In genomic region chr2:162079514-162079913, GRCh38 we compare ENCODE assay signal across 22 cellular contexts. TPM values are rescaled to one million over a fixed set of nuclear protein-coding genes. Genes with fewer than 3 reads are reported as not detected.
DNase-seq lines count a peak whose midpoint lies in the region; ATAC-seq, FAIRE-seq and TF ChIP-seq lines count a peak whose summit lies in the region.
"Had no signal": no experiment of that assay in that cellular context is flagged by ENCODE, and none has a peak within 500 bp of the region (broad histone marks: within the 10 kb centered on the region; RNA-seq: fewer than 3 reads in every experiment).

No MANE protein-coding gene starts in this region.

- no peaks in the 10 kb centered on the region for H3K36me3 Mint-ChIP-seq in activated T-helper 17 cell treated with anti-CD3 and anti-CD28 coated beads, Interleukin-2, amount 50 U/mL, for 72 hours (ENCODE audit: low read depth)
- H3K36me3 Mint-ChIP-seq in endodermal cell (ENCODE audit: low read depth): no peaks in the 10 kb centered on the region

- H3K27ac Mint-ChIP-seq in activated T-helper 17 cell treated with anti-CD3 and anti-CD28 coated beads, Interleukin-2, amount 50 U/mL, for 72 hours: no peak overlapping the region
- no peak overlapping the region for H3K27ac Mint-ChIP-seq in endodermal cell
- H3K27ac Mint-ChIP-seq: B cell; CD4-positive, alpha-beta T cell; CD8-positive, alpha-beta T cell had no signal

- H3K4me3 Mint-ChIP-seq in activated T-helper 17 cell treated with anti-CD3 and anti-CD28 coated beads, Interleukin-2, amount 50 U/mL, for 72 hours: no peak overlapping the region
- no peak overlapping the region for H3K4me3 Mint-ChIP-seq in endodermal cell
- H3K4me3 Mint-ChIP-seq: B cell; CD4-positive, alpha-beta T cell; CD8-positive, alpha-beta T cell had no signal

- H3K4me1 ChIP-seq in HepG2 (ENCODE audit: insufficient read depth, low read length) (peaks cover 28% of the 10 kb centered on the region), right lobe of liver (no peaks in the 10 kb centered on the region), endodermal cell (ENCODE audit: control insufficient read depth, insufficient read depth, low read length) (peaks cover 12% of the 10 kb centered on the region)
- H3K4me1 ChIP-seq: A549 had no signal

- in situ Hi-C loops in HepG2 (cut with HindIII; ENCODE audit: extremely low pct_ligation_motif_present, low pct_unique_long_range_greater_than_20kb): no loop called here

- no peaks in the 10 kb centered on the region for H4K20me1 ChIP-seq in HepG2 (ENCODE audit: insufficient read depth, low read length)
- H4K20me1 ChIP-seq: BLaER1 treated with 17β-estradiol and CSF1 and Interleukin-3, amounts not matched to agents 10 nM and 100 nM had no signal

- 30% methylated on average over 2 of the region's 2 CpGs for WGBS in HepG2 (ENCODE audit: low lambda C conversion rate)
- WGBS in right lobe of liver (ENCODE audit: insufficient coverage, low coverage, low lambda C conversion rate, missing lambda C conversion rate): 85% methylated on average over 2 of the region's 2 CpGs
- 84 to 100% methylated on average over 1 to 2 of the region's 2 CpGs for WGBS in endodermal cell (ENCODE audit: insufficient coverage in 1 of 2, insufficient read length in 1 of 2), 2 experiments

- no peaks in the 10 kb centered on the region for H3K27me3 Mint-ChIP-seq in activated T-helper 17 cell treated with anti-CD3 and anti-CD28 coated beads, Interleukin-2, amount 50 U/mL, for 72 hours
- H3K27me3 Mint-ChIP-seq in endodermal cell (ENCODE audit: insufficient read depth): peaks cover 79% of the 10 kb centered on the region
- H3K27me3 Mint-ChIP-seq: CD4-positive, alpha-beta T cell had no signal

- POLR2A ChIA-PET in HepG2 (lab: Yijun Ruan, JAX): no interaction called here

- no peaks in the 10 kb centered on the region for H3K27me3 ChIP-seq in HepG2 (ENCODE audit: control insufficient read depth in 1 of 2, insufficient read depth in 2 of 2, low read length in 2 of 2)
- no peaks in the 10 kb centered on the region for H3K27me3 ChIP-seq in right lobe of liver
- H3K27me3 ChIP-seq in endodermal cell (ENCODE audit: control insufficient read depth, insufficient read depth, low read length, poor library complexity, severe bottlenecking): peaks cover 44% of the 10 kb centered on the region

- H3K9me3 Mint-ChIP-seq in activated T-helper 17 cell treated with anti-CD3 and anti-CD28 coated beads, Interleukin-2, amount 50 U/mL, for 72 hours: no peaks in the 10 kb centered on the region
- peaks cover 38% of the 10 kb centered on the region for H3K9me3 Mint-ChIP-seq in endodermal cell

- H3K27ac ChIP-seq in HepG2 (ENCODE audit: extremely low read length, insufficient read depth, low read length): no peak overlapping the region
- no peak overlapping the region for H3K27ac ChIP-seq in right lobe of liver
- H3K27ac ChIP-seq in endodermal cell (ENCODE audit: low read depth, low read length): no peak overlapping the region
- H3K27ac ChIP-seq: 22Rv1; A549; BLaER1 treated with 17β-estradiol and CSF1 and Interleukin-3, amounts not matched to agents 10 nM and 100 nM; C4-2B had no signal

- TF ChIP-seq POLR2A in HepG2 (IDR thresholded peaks at IDR 0.05; ENCODE audit: insufficient read depth in 1 of 2, low read depth in 2 of 2, low read length in 2 of 2): no peak
- TF ChIP-seq POLR2A in right lobe of liver (IDR thresholded peaks at IDR 0.05): no peak

- BruUV-seq in HepG2 (replicated peaks; lab: Mats Ljungman, UMichigan): no TSS peak

- intact Hi-C loops in HepG2 (cut with micrococcal nuclease; ENCODE audit: unreplicated experiment) (no loop called here), right lobe of liver (cut with DNase I) (no loop called here)

- no peak overlapping the region for H3K4me2 ChIP-seq in HepG2 (ENCODE audit: low read depth, low read length)
- H3K4me2 ChIP-seq: A549; BLaER1 treated with 17β-estradiol and CSF1 and Interleukin-3, amounts not matched to agents 10 nM and 100 nM had no signal

- TF ChIP-seq RAD21 in HepG2 (CRISPR knock-in tag; IDR thresholded peaks at IDR 0.05): no peak

- H3K36me3 ChIP-seq in HepG2 (replicated peaks in 1 of 2; ENCODE audit: control insufficient read depth in 1 of 2, insufficient read depth in 2 of 2, low read length in 2 of 2) (no peaks in the 10 kb centered on the region), right lobe of liver (no peaks in the 10 kb centered on the region), endodermal cell (ENCODE audit: control insufficient read depth, insufficient read depth, low read length) (no peaks in the 10 kb centered on the region)

- TF ChIP-seq EP300 in HepG2 (IDR thresholded peaks at IDR 0.05; ENCODE audit: low read depth in 2 of 2, low read length in 2 of 2): no peak
- TF ChIP-seq EP300 in HepG2 (CRISPR knock-in tag; IDR thresholded peaks at IDR 0.05; ENCODE audit: borderline replicate concordance): no peak

- H2AFZ ChIP-seq in HepG2 (ENCODE audit: low read length): no peak overlapping the region

- H3K4me3 ChIP-seq in HepG2 (replicated peaks in 1 of 3; ENCODE audit: insufficient read depth in 1 of 3, low read depth in 2 of 3, low read length in 3 of 3): no peak overlapping the region
- no peak overlapping the region for H3K4me3 ChIP-seq in right lobe of liver
- H3K4me3 ChIP-seq in endodermal cell (ENCODE audit: low read length): peak overlapping the region; percentile 15
- H3K4me3 ChIP-seq: A549; BLaER1 treated with 17β-estradiol and CSF1 and Interleukin-3, amounts not matched to agents 10 nM and 100 nM had no signal

- peaks cover 4% of the 10 kb centered on the region for H3K4me1 Mint-ChIP-seq in activated T-helper 17 cell treated with anti-CD3 and anti-CD28 coated beads, Interleukin-2, amount 50 U/mL, for 72 hours
- peaks cover 19% of the 10 kb centered on the region for H3K4me1 Mint-ChIP-seq in endodermal cell

- DNase-seq in HepG2 (ENCODE audit: low spot score) (no peak), right lobe of liver (no peak), endodermal cell (no peak), NCI-H526 (lab: John Stamatoyannopoulos, UW) (no peak)
- DNase-seq: AML-193; Caco-2; Calu3; CD4-positive, alpha-beta T cell; CD8-positive, alpha-beta T cell; DMS79 treated with DMSO at 0.1 percent for 48 hours; GF-D8 had no signal

- H3K9ac ChIP-seq in HepG2 (ENCODE audit: insufficient read depth, low read depth, low read length): no peak overlapping the region
- H3K9ac ChIP-seq in endodermal cell (ENCODE audit: extremely low read depth, low read length, poor library complexity, severe bottlenecking): no peak overlapping the region
- H3K9ac ChIP-seq: BLaER1 treated with 17β-estradiol and CSF1 and Interleukin-3, amounts not matched to agents 10 nM and 100 nM had no signal

- TF ChIP-seq CTCF in HepG2 (CRISPR knock-in tag; IDR thresholded peaks at IDR 0.05): no peak
- TF ChIP-seq CTCF in right lobe of liver (IDR thresholded peaks at IDR 0.05): no peak
- no peak for TF ChIP-seq CTCF in endodermal cell (conservative IDR thresholded peaks at IDR 0.05)

- H3K79me2 ChIP-seq in HepG2 (ENCODE audit: insufficient read depth, low read length): no peaks in the 10 kb centered on the region

- no peak for FAIRE-seq in HepG2 (lab: Jason Lieb, UNC)
- FAIRE-seq: A549, D721Med, G401.6, GM12891, GM19239 had no signal

- ATAC-seq in HepG2 (no peak), right lobe of liver (no peak), GM19023 (IDR thresholded peaks at IDR 0.05; ENCODE audit: unreplicated experiment) (no peak)
- ATAC-seq in activated T-helper 17 cell treated with anti-CD3 and anti-CD28 coated beads, Interleukin-2, amount 50 U/mL, for 72 hours (replicated peaks): peak; percentile 20
- ATAC-seq: A549; CD8-positive, alpha-beta T cell had no signal

- CTCF ChIA-PET in HepG2 (lab: Yijun Ruan, JAX; ENCODE audit: low intra/inter-chr PET ratio, low total read pairs): no interaction called here

- peaks cover 24% of the 10 kb centered on the region for H3K9me3 ChIP-seq in HepG2 (ENCODE audit: low read length)
- no peaks in the 10 kb centered on the region for H3K9me3 ChIP-seq in right lobe of liver
- H3K9me3 ChIP-seq in endodermal cell (ENCODE audit: control insufficient read depth, low read length): peaks cover 44% of the 10 kb centered on the region

TF ChIP-seq in HepG2, 621 proteins besides CTCF, POLR2A, EP300 and RAD21 (continues in another document):
- TF ChIP-seq MBD4 (IDR thresholded peaks at IDR 0.05; ENCODE audit: borderline replicate concordance, low read length): no peak
- peak; percentile 64; the same call in 1 of the 2 replicates for TF ChIP-seq ZNF430 (CRISPR knock-in tag; IDR thresholded peaks at IDR 0.05)

RNA-seq across cellular contexts. Expression of gene DPP4, which starts 5.5 kb away (rescaled TPM):
- total RNA-seq in HepG2 (2016; rRNA removed; fragmentation: Illumina TruSeq; extraction: Trizol) (57.2 and 109 TPM in 2 replicates), right lobe of liver (10 to 100 TPM; 17.8 to 39.8 (median 26.3) TPM), endodermal cell (1 to 10 TPM in 1 of 2 donors, under 1 TPM in 1; 0.46 to 1.2 TPM)
- 9.0 and 9.9 TPM in 2 replicates for total RNA-seq in HepG2 (2016; cell fraction: cytosol; rRNA removed; fragmentation: Illumina TruSeq; extraction: Trizol; ENCODE audit: low read depth)
- 54.8 and 107 TPM in 2 replicates for total RNA-seq in HepG2 (2016; cell fraction: insoluble cytoplasmic fraction; rRNA removed; fragmentation: Illumina TruSeq; extraction: Trizol)
- total RNA-seq in HepG2 (2016; cell fraction: membrane; rRNA removed; fragmentation: Illumina TruSeq; extraction: Trizol): 22.6 and 24.7 TPM in 2 replicates
- total RNA-seq in HepG2 (2016; cell fraction: nucleus; rRNA removed; fragmentation: Illumina TruSeq; extraction: Trizol): 123 and 147 TPM in 2 replicates
- polyA plus RNA-seq in HepG2 (2011; rRNA removed): 37.7 and 39.4 TPM in 2 replicates
- polyA plus RNA-seq in HepG2 (2011; cell fraction: cytosol; rRNA removed): 32.1 and 39.3 TPM in 2 replicates
- polyA plus RNA-seq in HepG2 (2011; cell fraction: nucleus; rRNA removed): 35.3 and 41.8 TPM in 2 replicates
- polyA plus RNA-seq in HepG2 (2012): 85.0 and 97.7 TPM in 2 replicates
- polyA plus RNA-seq in HepG2 (2016; cell fraction: cytosol; fragmentation: Illumina TruSeq; extraction: Trizol; ENCODE audit: low read depth): 7.7 and 8.0 TPM in 2 replicates
- polyA plus RNA-seq in HepG2 (2016; cell fraction: insoluble cytoplasmic fraction; fragmentation: Illumina TruSeq; extraction: Trizol; ENCODE audit: low read depth): 38.7 and 39.5 TPM in 2 replicates
- 14.9 and 16.9 TPM in 2 replicates for polyA plus RNA-seq in HepG2 (2016; cell fraction: membrane; fragmentation: Illumina TruSeq; extraction: Trizol; ENCODE audit: low read depth)
- 95.1 and 96.2 TPM in 2 replicates for polyA plus RNA-seq in HepG2 (2016; cell fraction: nucleus; fragmentation: Illumina TruSeq; extraction: Trizol; ENCODE audit: insufficient read depth, low read depth)
- polyA minus RNA-seq in HepG2 (2011; rRNA and poly(A)+ RNA removed; ENCODE audit: low replicate concordance): 175 TPM in 1 of 2 replicates, not detected in the other
- 57.2 and 81.0 TPM in 2 replicates for polyA minus RNA-seq in HepG2 (2011; cell fraction: cytosol; rRNA and poly(A)+ RNA removed)
- polyA minus RNA-seq in HepG2 (2011; cell fraction: nucleus; rRNA and poly(A)+ RNA removed): 147 and 149 TPM in 2 replicates
- total RNA-seq in activated T-helper 17 cell treated with anti-CD3 and anti-CD28 coated beads, Interleukin-2, amount 50 U/mL, for 72 hours: 10 to 100 TPM; 34.6 to 97.7 TPM
- polyA plus RNA-seq in endodermal cell (2013, experiment 1 of 2): 2.4 TPM
- polyA plus RNA-seq in endodermal cell (2013, experiment 2 of 2): 2.9 TPM

Comparison
In these comparisons a context has a peak if more than half of its experiments do, and no peak if none do; other contexts are left out.
1. RNA of gene DPP4, which starts 5.5 kb away (total RNA-seq): 9.0 to 147 TPM in HepG2, 34.6 to 97.7 TPM in activated T-helper 17 cell treated with anti-CD3 and anti-CD28 coated beads, Interleukin-2, amount 50 U/mL, for 72 hours and 17.8 to 39.8 TPM in right lobe of liver; 0.46 to 1.2 TPM in endodermal cell; every median in the first group is over 4 times any median in the second.